Comparison of ENCODE assay signal across 8 cellular contexts in the genomic region with DNA sequence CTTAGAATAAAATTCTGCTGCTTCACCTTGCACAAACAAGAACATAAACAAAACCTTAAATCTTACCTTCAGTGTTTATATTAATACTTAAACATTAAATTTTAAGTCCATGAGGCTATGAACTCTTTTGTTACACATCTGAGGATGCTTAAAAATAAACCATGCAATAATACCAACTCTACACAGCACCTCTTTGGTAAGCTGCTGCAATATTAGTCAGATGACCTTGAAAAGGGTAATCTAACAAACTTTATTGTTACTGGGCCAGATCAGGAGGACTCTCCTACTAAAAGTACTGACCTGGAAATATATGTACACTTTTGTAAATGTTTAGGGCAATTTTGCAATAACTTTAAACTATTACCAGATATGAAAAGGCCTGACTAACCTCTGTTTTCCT. TPM values are rescaled to one million over a fixed set of nuclear protein-coding genes. Genes with fewer than 3 reads are reported as not detected.
A peak's percentile ranks its signal among the peaks of the same experiment; 100 is the strongest.
DNase-seq lines count a peak whose midpoint lies in the region; ATAC-seq and TF ChIP-seq lines count a peak whose summit lies in the region.

No MANE protein-coding gene starts in this region.

- H3K4me3 ChIP-seq in HFF-Myc (replicated peaks; ENCODE audit: low read depth, low read length) (peak overlapping the region; percentile 92), iPS-11a (ENCODE audit: low read depth, low read length) (peak overlapping the region; percentile 93), spleen (peak overlapping the region; percentile 52 to 93 (median 84))

- ATAC-seq in activated CD8-positive, alpha-beta T cell treated with anti-CD3 and anti-CD28 coated beads, Interleukin-2, amount 10 ng/mL, durations not matched to agents 7 days and 5 days, result no peak
- ATAC-seq in HG03196 (IDR thresholded peaks at IDR 0.05; ENCODE audit: unreplicated experiment) (no peak), GM19324 (IDR thresholded peaks at IDR 0.05; ENCODE audit: low FRiP score, unreplicated experiment) (no peak)

- peaks cover 35% of the 10 kb centered on the region for H3K36me3 Mint-ChIP-seq in activated CD8-positive, alpha-beta T cell treated with anti-CD3 and anti-CD28 coated beads, Interleukin-2, amount 10 ng/mL, durations not matched to agents 7 days and 5 days (ENCODE audit: low read depth)

- H3K4me1 Mint-ChIP-seq in activated CD8-positive, alpha-beta T cell treated with anti-CD3 and anti-CD28 coated beads, Interleukin-2, amount 10 ng/mL, durations not matched to agents 7 days and 5 days (ENCODE audit: low read depth), result peaks cover 23% of the 10 kb centered on the region

- no peaks in the 10 kb centered on the region for H3K27me3 ChIP-seq in spleen (replicated peaks in 1 of 7)

- H3K4me1 ChIP-seq in spleen, result peaks cover 0 to 35% (median 22%) of the 10 kb centered on the region in 6 donors

- intact Hi-C loops in spleen (cut with DNase I; ENCODE audit: low total_unique reads), result no loop called here

- H3K4me3 Mint-ChIP-seq in activated CD8-positive, alpha-beta T cell treated with anti-CD3 and anti-CD28 coated beads, Interleukin-2, amount 10 ng/mL, durations not matched to agents 7 days and 5 days, result peak overlapping the region; percentile 99

- no peaks in the 10 kb centered on the region for H3K9me3 ChIP-seq in spleen

- H3K27me3 Mint-ChIP-seq in activated CD8-positive, alpha-beta T cell treated with anti-CD3 and anti-CD28 coated beads, Interleukin-2, amount 10 ng/mL, durations not matched to agents 7 days and 5 days (ENCODE audit: low read depth), result peaks cover 6% of the 10 kb centered on the region

- no peak for TF ChIP-seq CTCF in HFF-Myc (IDR thresholded peaks at IDR 0.05; ENCODE audit: low read depth, low read length, missing control alignments)
- TF ChIP-seq CTCF in spleen (IDR thresholded peaks at IDR 0.05 in 8 of 11, conservative IDR thresholded peaks at IDR 0.05 in 3 of 11), result no peak

- peak overlapping the region; percentile 99 for H3K27ac Mint-ChIP-seq in activated CD8-positive, alpha-beta T cell treated with anti-CD3 and anti-CD28 coated beads, Interleukin-2, amount 10 ng/mL, durations not matched to agents 7 days and 5 days

- CTCF ChIA-PET in activated CD8-positive, alpha-beta T cell treated with anti-CD3 and anti-CD28 coated beads, Interleukin-2, amount 10 ng/mL, durations not matched to agents 7 days and 5 days (lab: Charles Lee), result interaction anchor here (0.6 to 0.7 kb wide), 2 partner anchors 193 to 333 kb away, joined by 3 read pairs; no protein-coding TSS in a partner anchor

- POLR2A ChIA-PET in activated CD8-positive, alpha-beta T cell treated with anti-CD3 and anti-CD28 coated beads, Interleukin-2, amount 10 ng/mL, durations not matched to agents 7 days and 5 days (lab: Charles Lee), result interaction anchor here (0.6 to 1.4 kb wide), 5 partner anchors 14 to 438 kb away, joined by 3 to 4 read pairs (median 3); a partner anchor contains a TSS

- H3K36me3 ChIP-seq in spleen, result peaks cover 0 to 44% (median 27%) of the 10 kb centered on the region in 6 donors

- TF ChIP-seq POLR2A in spleen (IDR thresholded peaks at IDR 0.05), result no peak

- DNase-seq in HFF-Myc (ENCODE audit: extremely low read depth, low read depth), result no peak
- no peak for DNase-seq in activated CD8-positive, alpha-beta T cell treated with anti-CD3 and anti-CD28 coated beads, Interleukin-2, amount 10 ng/mL, durations not matched to agents 7 days and 5 days
- no peak for DNase-seq in spleen
- no peak for DNase-seq in H4 (ENCODE audit: low spot score)
- DNase-seq in SW 1271 (lab: John Stamatoyannopoulos, UW), result no peak

- no peaks in the 10 kb centered on the region for H3K9me3 Mint-ChIP-seq in activated CD8-positive, alpha-beta T cell treated with anti-CD3 and anti-CD28 coated beads, Interleukin-2, amount 10 ng/mL, durations not matched to agents 7 days and 5 days (ENCODE audit: insufficient read depth)

- peak overlapping the region; percentile 70 to 97 (median 92) for H3K27ac ChIP-seq in spleen

RNA-seq across cellular contexts. Expression of a gene that starts 0.8 kb away (rescaled TPM):
- 10 to 100 TPM; 66.5 to 68.8 TPM for total RNA-seq in activated CD8-positive, alpha-beta T cell treated with anti-CD3 and anti-CD28 coated beads, Interleukin-2, amount 10 ng/mL, durations not matched to agents 7 days and 5 days
- total RNA-seq in spleen, result 10 to 100 TPM; 28.1 to 51.0 (median 39.8) TPM
- 10 to 100 TPM; 10.1 to 16.2 (median 16.1) TPM for polyA plus RNA-seq in spleen
- total RNA-seq in H4 (2014; rRNA removed; shearing (Covaris generic)), result 26.4 and 39.9 TPM in 2 replicates

RNA-seq across cellular contexts. Expression of a gene that starts 21.9 kb away (rescaled TPM):
- total RNA-seq in activated CD8-positive, alpha-beta T cell treated with anti-CD3 and anti-CD28 coated beads, Interleukin-2, amount 10 ng/mL, durations not matched to agents 7 days and 5 days, result 100 to 1,000 TPM; 359 to 362 TPM
- total RNA-seq in spleen, result 1,000 to 10,000 TPM in 2 of 7 donors, 100 to 1,000 TPM in 5; 407 to 1,126 (median 475) TPM
- 100 to 1,000 TPM; 102 to 134 (median 120) TPM for polyA plus RNA-seq in spleen
- 331 and 429 TPM in 2 replicates for total RNA-seq in H4 (2014; rRNA removed; shearing (Covaris generic))
